10 cellular contexts compared by ENCODE assay signal in genomic region chr6:98836025-98836961, GRCh38. TPM values are rescaled to one million over a fixed set of nuclear protein-coding genes. Genes with fewer than 3 reads are reported as not detected.
A peak's percentile ranks its signal among the peaks of the same experiment; 100 is the strongest.
DNase-seq lines count a peak whose midpoint lies in the region; ATAC-seq and TF ChIP-seq lines count a peak whose summit lies in the region.
"Had no signal": no experiment of that assay in that cellular context is flagged by ENCODE, and none has a peak within 500 bp of the region (broad histone marks: within the 10 kb centered on the region; RNA-seq: fewer than 3 reads in every experiment).

No MANE protein-coding gene starts in this region.

- peaks cover 33% of the 10 kb centered on the region for H3K4me1 ChIP-seq in HUES6 (ENCODE audit: control insufficient read depth, insufficient read depth, low read length)

- in situ Hi-C loops in astrocyte of the spinal cord (cut with HindIII; ENCODE audit: low sequenced_read_pairs) = no loop called here

- DNase-seq in COLO668 (lab: John Stamatoyannopoulos, UW; ENCODE audit: unreplicated experiment) (peak; percentile 53), astrocyte of the spinal cord (ENCODE audit: low read depth, low spot score) (no peak), natural killer cell (no peak), A172 (ENCODE audit: low spot score) (no peak), NCI-H1694 (lab: John Stamatoyannopoulos, UW) (no peak)
- no peak for DNase-seq in stimulated activated CD4-positive, alpha-beta T cell treated with anti-CD3 and anti-CD28 coated beads, Interleukin-2, amount 100 ng/mL, for 24 hours
- DNase-seq: stomach had no signal

- H3K27ac Mint-ChIP-seq in natural killer cell = no peak overlapping the region

- H3K27me3 Mint-ChIP-seq in natural killer cell (ENCODE audit: low read depth in 2 of 2) = peaks cover 65 to 77% of the 10 kb centered on the region in 2 donors

- peak overlapping the region; percentile 60 for H3K4me3 Mint-ChIP-seq in natural killer cell

- peaks cover 97% of the 10 kb centered on the region for H3K27me3 ChIP-seq in HUES6 (ENCODE audit: control insufficient read depth, insufficient read depth, low read length)

- peaks cover 6% of the 10 kb centered on the region for H3K36me3 Mint-ChIP-seq in natural killer cell

- no peak overlapping the region for H3K27ac ChIP-seq in HUES6 (ENCODE audit: low read depth, low read length)
- H3K27ac ChIP-seq: parathyroid adenoma, stomach had no signal

- no peaks in the 10 kb centered on the region for H3K9me3 ChIP-seq in HUES6 (ENCODE audit: control insufficient read depth, insufficient read depth, low read depth, low read length)
- H3K9me3 ChIP-seq: stomach had no signal

- no peak overlapping the region for H3K9ac ChIP-seq in HUES6 (ENCODE audit: low read length)
- H3K9ac ChIP-seq: parathyroid adenoma had no signal

- peaks cover 27 to 42% of the 10 kb centered on the region in 2 donors for H3K4me1 Mint-ChIP-seq in natural killer cell

- no peaks in the 10 kb centered on the region for H3K36me3 ChIP-seq in HUES6 (ENCODE audit: control insufficient read depth, insufficient read depth, low read length)
- H3K36me3 ChIP-seq: stomach had no signal

- no peak for ATAC-seq in natural killer cell
- no peak for ATAC-seq in HG02938 (IDR thresholded peaks at IDR 0.05; ENCODE audit: unreplicated experiment)

- intact Hi-C loops in natural killer cell (cut with micrococcal nuclease) = no loop called here

- no peak for TF ChIP-seq CTCF in astrocyte of the spinal cord (IDR thresholded peaks at IDR 0.05; ENCODE audit: low read depth, low read length)
- TF ChIP-seq CTCF in natural killer cell (IDR thresholded peaks at IDR 0.05) = no peak

- H3K9me3 Mint-ChIP-seq in natural killer cell = no peaks in the 10 kb centered on the region

- peak overlapping the region; percentile 69 for H3K4me3 ChIP-seq in HUES6 (ENCODE audit: low read depth, low read length)
- peak overlapping the region; percentile 41 for H3K4me3 ChIP-seq in astrocyte of the spinal cord (ENCODE audit: low read depth, low read length)

RNA-seq across cellular contexts. Expression of gene POU3F2, which starts 1.9 kb away (rescaled TPM):
- not detected for total RNA-seq in natural killer cell
- total RNA-seq in A172 (2014; rRNA removed; shearing (Covaris generic)) = 0.91 and 0.93 TPM in 2 replicates
